In genomic region chr17:76738468-76738850, GRCh38 we compare ENCODE assay signal across 8 cellular contexts. TPM values are rescaled to one million over a fixed set of nuclear protein-coding genes. Genes with fewer than 3 reads are reported as not detected.
DNase-seq lines count a peak whose midpoint lies in the region; ATAC-seq, FAIRE-seq and TF ChIP-seq lines count a peak whose summit lies in the region.

No MANE protein-coding gene starts in this region.

- no peak overlapping the region for H2AFZ ChIP-seq in K562 (ENCODE audit: low read depth, low read length)

- peak overlapping the region; percentile 90 for H3K4me2 ChIP-seq in A549
- H3K4me2 ChIP-seq in K562 (ENCODE audit: insufficient read depth, low read length) = peak overlapping the region; percentile 88
- peak overlapping the region; percentile 12 for H3K4me2 ChIP-seq in mesendoderm (ENCODE audit: low read length)

- TF ChIP-seq CTCF in A549 (IDR thresholded peaks at IDR 0.05) (no peak), HFFc6 (IDR thresholded peaks at IDR 0.05) (no peak), K562 (IDR thresholded peaks at IDR 0.05 in 2 of 3, conservative IDR thresholded peaks at IDR 0.05 in 1 of 3; ENCODE audit: insufficient read depth in 2 of 3, low read depth in 1 of 3, low read length in 3 of 3) (no peak)

- H2BK5ac ChIP-seq in mesendoderm (ENCODE audit: low read length) = no peak overlapping the region

- in situ Hi-C loops in K562 (cut with MboI) = no loop called here

- H3K4me1 ChIP-seq in A549 = peaks cover 25% of the 10 kb centered on the region
- peaks cover 5 to 18% of the 10 kb centered on the region in 2 experiments for H3K4me1 ChIP-seq in K562 (replicated peaks in 1 of 2; ENCODE audit: control insufficient read depth in 2 of 2, insufficient read depth in 2 of 2, low read length in 2 of 2)
- peaks cover 4% of the 10 kb centered on the region for H3K4me1 ChIP-seq in mesendoderm (ENCODE audit: control insufficient read depth, low read depth, low read length)

- H3K23ac ChIP-seq in mesendoderm (ENCODE audit: low read length) = no peak overlapping the region

- H4K8ac ChIP-seq in mesendoderm (ENCODE audit: low read depth, low read length) = no peak overlapping the region

- intact Hi-C loops in K562 (cut with micrococcal nuclease) = no loop called here

- peaks cover 28% of the 10 kb centered on the region for H4K20me1 ChIP-seq in K562 (replicated peaks; ENCODE audit: control insufficient read depth, insufficient read depth, low read length)

- H2BK15ac ChIP-seq in mesendoderm (replicated peaks; ENCODE audit: low read depth) = no peak overlapping the region

- no peaks in the 10 kb centered on the region for H3K9me1 ChIP-seq in K562 (ENCODE audit: control insufficient read depth, insufficient read depth, low read length)

- TF ChIP-seq EP300 in A549 (IDR thresholded peaks at IDR 0.05) = no peak
- TF ChIP-seq EP300 in K562 (IDR thresholded peaks at IDR 0.05; ENCODE audit: low read length) = no peak

- H3K9me3 Mint-ChIP-seq in HFFc6 = no peaks in the 10 kb centered on the region

- no peak overlapping the region for H3K4ac ChIP-seq in mesendoderm (ENCODE audit: low read depth, low read length)

- BruUV-seq in K562 (replicated peaks; lab: Mats Ljungman, UMichigan) = no TSS peak

- no peak for FAIRE-seq in A549 (lab: Jason Lieb, UNC)
- no peak for FAIRE-seq in K562 (lab: Jason Lieb, UNC)

- no peak overlapping the region for H4K5ac ChIP-seq in mesendoderm (ENCODE audit: low read length)

- H3K4me1 Mint-ChIP-seq in HFFc6 (ENCODE audit: low read depth) = peaks cover 43% of the 10 kb centered on the region

- CTCF ChIA-PET in A549 (lab: Yijun Ruan, JAX) (interaction anchor here (1.2 to 2.8 kb wide), 6 partner anchors 11 to 349 kb away, joined by 3 to 9 read pairs (median 5); partner anchors contain the start of genes METTL23 and MGAT5B), K562 (lab: Yijun Ruan, JAX; ENCODE audit: low intra/inter-chr PET ratio) (no interaction called here)

- TF ChIP-seq RAD21 in A549 (conservative IDR thresholded peaks at IDR 0.05 in 1 of 2, IDR thresholded peaks at IDR 0.05 in 1 of 2) (no peak), K562 (CRISPR knock-in tag; conservative IDR thresholded peaks at IDR 0.05 in 1 of 2, IDR thresholded peaks at IDR 0.05 in 1 of 2) (no peak)

- H3K79me2 ChIP-seq in K562 (ENCODE audit: control insufficient read depth, insufficient read depth, low read length) = peaks cover 68% of the 10 kb centered on the region
- peaks cover 35% of the 10 kb centered on the region for H3K79me2 ChIP-seq in mesendoderm (ENCODE audit: control insufficient read depth, insufficient read depth, low read length)

- peaks cover 35% of the 10 kb centered on the region for H3K36me3 Mint-ChIP-seq in HFFc6 (ENCODE audit: low read depth)

- H3K9me3 ChIP-seq in A549 (no peaks in the 10 kb centered on the region), K562 (replicated peaks; ENCODE audit: control insufficient read depth, insufficient read depth, low read depth, low read length) (no peaks in the 10 kb centered on the region)

- no peak overlapping the region for H2BK120ac ChIP-seq in mesendoderm (ENCODE audit: low read depth, low read length)

- 3% methylated on average over 7 of the region's 7 CpGs for whole genome bisulfite sequencing in A549 (ENCODE audit: missing lambda C conversion rate)
- WGBS in K562 (ENCODE audit: insufficient coverage, low coverage, missing lambda C conversion rate) = 0% methylated on average over 7 of the region's 7 CpGs
- no CpG with 5 or more reads among the region's 7 CpGs for WGBS in mesendoderm (ENCODE audit: extremely low coverage, insufficient coverage, low lambda C conversion rate)

- H3K9ac ChIP-seq in K562 (ENCODE audit: insufficient read depth in 1 of 2, low read depth in 2 of 2, low read length in 2 of 2) = peak overlapping the region; percentile 95 to 99
- peak overlapping the region; percentile 91 for H3K9ac ChIP-seq in mesendoderm (ENCODE audit: low read length)

- H3K4me3 ChIP-seq in A549 (peak overlapping the region; percentile 95), K562 (peak overlapping the region; percentile 64), mesendoderm (ENCODE audit: low read length) (peak overlapping the region; percentile 83)

- H3K18ac ChIP-seq in mesendoderm (ENCODE audit: low read length) = peak overlapping the region; percentile 82

- H2AK5ac ChIP-seq in mesendoderm (ENCODE audit: low read length) = no peak overlapping the region

- H3K27me3 ChIP-seq in K562 (ENCODE audit: control insufficient read depth in 2 of 2, insufficient read depth in 2 of 2, low read length in 2 of 2) (no peaks in the 10 kb centered on the region), mesendoderm (ENCODE audit: insufficient read depth, low read length, poor library complexity) (no peaks in the 10 kb centered on the region)

- POLR2A ChIA-PET in A549 (lab: Yijun Ruan, JAX) = interaction anchor here (1.0 to 1.1 kb wide), 4 partner anchors 11 to 181 kb away, joined by 3 to 8 read pairs (median 4); partner anchors contain the start of genes JMJD6 and METTL23
- POLR2A ChIA-PET in K562 (lab: Yijun Ruan, JAX) = interaction anchor here (0.8 to 8.5 kb wide), 8 partner anchors 10 to 1673 kb away, joined by 3 to 75 read pairs (median 14); partner anchors contain the start of genes JMJD6 and METTL23

- ATAC-seq in A549 (no peak), K562 (no peak), GM21737 (IDR thresholded peaks at IDR 0.05; ENCODE audit: unreplicated experiment) (no peak)

- TF ChIP-seq POLR2A in A549 (IDR thresholded peaks at IDR 0.05; ENCODE audit: low read length) = no peak
- TF ChIP-seq POLR2A in K562 (conservative IDR thresholded peaks at IDR 0.05) = no peak

- H3K56ac ChIP-seq in mesendoderm (ENCODE audit: low read length) = peak overlapping the region; percentile 93

- peak overlapping the region; percentile 96 for H3K4me3 Mint-ChIP-seq in HFFc6

- peaks cover 2% of the 10 kb centered on the region for H3K79me1 ChIP-seq in mesendoderm (ENCODE audit: low read length)

- DNase-seq in A549 (ENCODE audit: low read depth in 1 of 2, low spot score in 1 of 2) = no peak
- no peak for DNase-seq in HFFc6
- DNase-seq in K562 (ENCODE audit: extremely low read depth in 1 of 4, low spot score in 3 of 4) = peak in 1 of 4 experiments; percentile 20
- DNase-seq in mesendoderm = no peak
- no peak for DNase-seq in H4 (ENCODE audit: low spot score)
- no peak for DNase-seq in NCI-H345 treated with DMSO at 0.1 percent for 48 hours (lab: John Stamatoyannopoulos, UW; ENCODE audit: unreplicated experiment)
- no peak for DNase-seq in NCI-H1105 (lab: John Stamatoyannopoulos, UW)

- peak overlapping the region; percentile 90 to 97 for H3K27ac ChIP-seq in A549
- peak overlapping the region; percentile 99 for H3K27ac ChIP-seq in K562 (ENCODE audit: extremely low read depth, low read depth, low read length)
- no peak overlapping the region for H3K27ac ChIP-seq in mesendoderm (ENCODE audit: low read depth, low read length)

- H3K27me3 Mint-ChIP-seq in HFFc6 (ENCODE audit: insufficient read depth) = peaks cover 15% of the 10 kb centered on the region

- H3K36me3 ChIP-seq in K562 (ENCODE audit: control insufficient read depth, insufficient read depth, low read length) (peaks cover 50% of the 10 kb centered on the region), mesendoderm (ENCODE audit: control insufficient read depth, insufficient read depth, low read length) (peaks cover 15% of the 10 kb centered on the region)

- H3K27ac Mint-ChIP-seq in HFFc6 = peak overlapping the region; percentile 98

RNA-seq across cellular contexts. Expression of gene MFSD11, which starts 0.5 kb away (rescaled TPM):
- polyA plus RNA-seq in A549 (2011; rRNA removed) (26.0 and 30.0 TPM in 2 replicates), A549 (2017; fragmentation: RNase III; extraction: RNeasy Plus Mini Kit Qiagen cat#74134 plus additional on column Dnase treatment) (17.4 to 18.2 TPM (median 17.5 TPM) in 3 replicates), K562 (2011; rRNA removed) (23.7 and 24.4 TPM in 2 replicates), K562 (2014; fragmentation: Illumina TruSeq; extraction: Trizol) (15.0 and 17.9 TPM in 2 replicates), K562 (2014; fragmentation: Nextera tagmentation; extraction: Ambion mirVana) (10 to 100 TPM; 14.4 to 19.7 TPM), K562 (2014; rRNA removed) (19.9 and 22.8 TPM in 2 replicates)
- polyA plus RNA-seq in A549 (2012; cell fraction: cytosol; rRNA removed) = 11.3 and 13.8 TPM in 2 replicates
- polyA plus RNA-seq in A549 (2012; cell fraction: nucleus; rRNA removed) = 22.0 and 27.9 TPM in 2 replicates
- polyA minus RNA-seq in A549 (2011; rRNA and poly(A)+ RNA removed) = 19.6 and 24.8 TPM in 2 replicates
- total RNA-seq in HFFc6 (2021; fragmentation: NEBNext Ultra II Directional; extraction: Animal tissue kit (Norgen Biotek cat#: 25700)) = 10 to 100 TPM; 16.1 to 23.4 (median 20.7) TPM
- total RNA-seq in K562 (2011; cell fraction: chromatin; rRNA removed; ENCODE audit: low replicate concordance) = 145 and 147 TPM in 2 replicates
- 84.1 and 87.6 TPM in 2 replicates for total RNA-seq in K562 (2011; cell fraction: nucleolus; rRNA removed)
- total RNA-seq in K562 (2011; cell fraction: nucleoplasm; rRNA removed) = 125 and 138 TPM in 2 replicates
- total RNA-seq in K562 (2014; rRNA removed) (15.5 and 25.6 TPM in 2 replicates), K562 (2014; rRNA removed; fragmentation: Illumina TruSeq; extraction: Trizol) (20.9 and 21.8 TPM in 2 replicates), K562 (2015; rRNA removed; fragmentation: Illumina TruSeq; extraction: Trizol) (21.6 and 24.1 TPM in 2 replicates), K562 (2021) (24.5 and 26.2 TPM in 2 replicates)
- 20.6 and 23.7 TPM in 2 replicates for polyA plus RNA-seq in K562 (2011; cell fraction: cytosol; rRNA removed)
- 57.8 and 68.3 TPM in 2 replicates for polyA plus RNA-seq in K562 (2011; cell fraction: nucleus; rRNA removed)
- 21.9 and 28.2 TPM in 2 replicates for polyA plus RNA-seq in K562 (2012)
- 30.5 and 35.7 TPM in 2 replicates for polyA minus RNA-seq in K562 (2011; rRNA and poly(A)+ RNA removed)
- 16.4 and 22.1 TPM in 2 replicates for polyA minus RNA-seq in K562 (2011; cell fraction: cytosol; rRNA and poly(A)+ RNA removed)
- polyA minus RNA-seq in K562 (2011; cell fraction: nucleus; rRNA and poly(A)+ RNA removed) = 30.6 and 40.5 TPM in 2 replicates
- 13.5 TPM for polyA plus RNA-seq in mesendoderm (2013, experiment 1 of 2)
- 14.5 TPM for polyA plus RNA-seq in mesendoderm (2013, experiment 2 of 2)
- 33.5 and 36.7 TPM in 2 replicates for total RNA-seq in H4 (2014; rRNA removed; shearing (Covaris generic))

RNA-seq across cellular contexts. Expression of gene SRSF2, which starts 1.3 kb away (rescaled TPM):
- polyA plus RNA-seq in A549 (2011; rRNA removed) = 348 and 412 TPM in 2 replicates
- 457 and 705 TPM in 2 replicates for polyA plus RNA-seq in A549 (2012; cell fraction: cytosol; rRNA removed)
- polyA plus RNA-seq in A549 (2012; cell fraction: nucleus; rRNA removed) = 1,115 and 2,236 TPM in 2 replicates
- 338 to 342 TPM (median 340 TPM) in 3 replicates for polyA plus RNA-seq in A549 (2017; fragmentation: RNase III; extraction: RNeasy Plus Mini Kit Qiagen cat#74134 plus additional on column Dnase treatment)
- polyA minus RNA-seq in A549 (2011; rRNA and poly(A)+ RNA removed) = 111 and 119 TPM in 2 replicates
- total RNA-seq in HFFc6 (2021; fragmentation: NEBNext Ultra II Directional; extraction: Animal tissue kit (Norgen Biotek cat#: 25700)) = 100 to 1,000 TPM; 179 to 220 (median 215) TPM
- 541 and 860 TPM in 2 replicates for total RNA-seq in K562 (2011; cell fraction: chromatin; rRNA removed; ENCODE audit: low replicate concordance)
- 738 and 811 TPM in 2 replicates for total RNA-seq in K562 (2011; cell fraction: nucleolus; rRNA removed)
- 625 and 722 TPM in 2 replicates for total RNA-seq in K562 (2011; cell fraction: nucleoplasm; rRNA removed)
- total RNA-seq in K562 (2014; rRNA removed) = 583 and 1,185 TPM in 2 replicates
- total RNA-seq in K562 (2014; rRNA removed; fragmentation: Illumina TruSeq; extraction: Trizol) = 261 and 276 TPM in 2 replicates
- 339 and 353 TPM in 2 replicates for total RNA-seq in K562 (2015; rRNA removed; fragmentation: Illumina TruSeq; extraction: Trizol)
- total RNA-seq in K562 (2021) = 499 and 569 TPM in 2 replicates
- 422 and 444 TPM in 2 replicates for polyA plus RNA-seq in K562 (2011; rRNA removed)
- 268 and 523 TPM in 2 replicates for polyA plus RNA-seq in K562 (2011; cell fraction: cytosol; rRNA removed)
- polyA plus RNA-seq in K562 (2011; cell fraction: nucleus; rRNA removed) = 1,783 and 2,637 TPM in 2 replicates
- polyA plus RNA-seq in K562 (2012) = 310 and 372 TPM in 2 replicates
- polyA plus RNA-seq in K562 (2014; fragmentation: Illumina TruSeq; extraction: Trizol) = 379 and 393 TPM in 2 replicates
- polyA plus RNA-seq in K562 (2014; fragmentation: Nextera tagmentation; extraction: Ambion mirVana) = 100 to 1,000 TPM; 161 to 186 TPM
- 579 and 682 TPM in 2 replicates for polyA plus RNA-seq in K562 (2014; rRNA removed)
- polyA minus RNA-seq in K562 (2011; rRNA and poly(A)+ RNA removed) = 180 and 185 TPM in 2 replicates
- 370 and 404 TPM in 2 replicates for polyA minus RNA-seq in K562 (2011; cell fraction: cytosol; rRNA and poly(A)+ RNA removed)
- polyA minus RNA-seq in K562 (2011; cell fraction: nucleus; rRNA and poly(A)+ RNA removed) = 793 and 922 TPM in 2 replicates
- polyA plus RNA-seq in mesendoderm (2013, experiment 1 of 2) = 501 TPM
- 494 TPM for polyA plus RNA-seq in mesendoderm (2013, experiment 2 of 2)
- total RNA-seq in H4 (2014; rRNA removed; shearing (Covaris generic)) = 225 and 330 TPM in 2 replicates

RNA-seq across cellular contexts. Expression of gene METTL23, which starts 11.8 kb away (rescaled TPM):
- polyA plus RNA-seq in A549 (2011; rRNA removed) (120 and 138 TPM in 2 replicates), A549 (2017; fragmentation: RNase III; extraction: RNeasy Plus Mini Kit Qiagen cat#74134 plus additional on column Dnase treatment) (64.6 to 67.2 TPM (median 64.9 TPM) in 3 replicates), K562 (2011; rRNA removed) (56.7 and 67.3 TPM in 2 replicates), K562 (2014; fragmentation: Illumina TruSeq; extraction: Trizol) (41.6 and 44.1 TPM in 2 replicates), K562 (2014; fragmentation: Nextera tagmentation; extraction: Ambion mirVana) (10 to 100 TPM; 42.2 to 46.1 TPM), K562 (2014; rRNA removed) (46.6 and 58.5 TPM in 2 replicates)
- polyA plus RNA-seq in A549 (2012; cell fraction: cytosol; rRNA removed) = 59.6 and 69.2 TPM in 2 replicates
- polyA plus RNA-seq in A549 (2012; cell fraction: nucleus; rRNA removed) = 52.8 and 61.7 TPM in 2 replicates
- polyA minus RNA-seq in A549 (2011; rRNA and poly(A)+ RNA removed) = 22.2 and 33.0 TPM in 2 replicates
- total RNA-seq in HFFc6 (2021; fragmentation: NEBNext Ultra II Directional; extraction: Animal tissue kit (Norgen Biotek cat#: 25700)) = 10 to 100 TPM; 30.1 to 32.8 (median 31.1) TPM
- total RNA-seq in K562 (2011; cell fraction: chromatin; rRNA removed; ENCODE audit: low replicate concordance) = 39.2 and 44.3 TPM in 2 replicates
- total RNA-seq in K562 (2011; cell fraction: nucleolus; rRNA removed) = 29.1 and 31.7 TPM in 2 replicates
- 28.7 and 31.7 TPM in 2 replicates for total RNA-seq in K562 (2011; cell fraction: nucleoplasm; rRNA removed)
- total RNA-seq in K562 (2014; rRNA removed) (29.4 and 32.9 TPM in 2 replicates), K562 (2014; rRNA removed; fragmentation: Illumina TruSeq; extraction: Trizol) (37.3 and 47.0 TPM in 2 replicates), K562 (2015; rRNA removed; fragmentation: Illumina TruSeq; extraction: Trizol) (24.1 and 29.5 TPM in 2 replicates), K562 (2021) (36.5 TPM in 2 replicates)
- 40.2 and 42.2 TPM in 2 replicates for polyA plus RNA-seq in K562 (2011; cell fraction: cytosol; rRNA removed)
- polyA plus RNA-seq in K562 (2011; cell fraction: nucleus; rRNA removed) = 39.8 and 45.6 TPM in 2 replicates
- polyA plus RNA-seq in K562 (2012) = 44.3 and 52.0 TPM in 2 replicates
- polyA minus RNA-seq in K562 (2011; rRNA and poly(A)+ RNA removed) = 29.0 and 31.8 TPM in 2 replicates
- 6.7 and 12.1 TPM in 2 replicates for polyA minus RNA-seq in K562 (2011; cell fraction: cytosol; rRNA and poly(A)+ RNA removed)
- 9.2 and 15.1 TPM in 2 replicates for polyA minus RNA-seq in K562 (2011; cell fraction: nucleus; rRNA and poly(A)+ RNA removed)
- polyA plus RNA-seq in mesendoderm (2013, experiment 1 of 2) = 20.6 TPM
- 20.7 TPM for polyA plus RNA-seq in mesendoderm (2013, experiment 2 of 2)
- 77.5 and 112 TPM in 2 replicates for total RNA-seq in H4 (2014; rRNA removed; shearing (Covaris generic))

RNA-seq across cellular contexts. Expression of gene JMJD6, which starts 12.1 kb away (rescaled TPM):
- 17.5 and 23.0 TPM in 2 replicates for polyA plus RNA-seq in A549 (2011; rRNA removed)
- 29.8 and 31.6 TPM in 2 replicates for polyA plus RNA-seq in A549 (2012; cell fraction: cytosol; rRNA removed)
- polyA plus RNA-seq in A549 (2012; cell fraction: nucleus; rRNA removed) = 38.6 and 43.7 TPM in 2 replicates
- polyA plus RNA-seq in A549 (2017; fragmentation: RNase III; extraction: RNeasy Plus Mini Kit Qiagen cat#74134 plus additional on column Dnase treatment) = 44.5 to 55.3 TPM (median 53.3 TPM) in 3 replicates
- 16.0 and 23.1 TPM in 2 replicates for polyA minus RNA-seq in A549 (2011; rRNA and poly(A)+ RNA removed)
- 10 to 100 TPM; 32.9 to 44.3 (median 37.3) TPM for total RNA-seq in HFFc6 (2021; fragmentation: NEBNext Ultra II Directional; extraction: Animal tissue kit (Norgen Biotek cat#: 25700))
- 39.0 and 102 TPM in 2 replicates for total RNA-seq in K562 (2011; cell fraction: chromatin; rRNA removed; ENCODE audit: low replicate concordance)
- 54.7 and 69.0 TPM in 2 replicates for total RNA-seq in K562 (2011; cell fraction: nucleolus; rRNA removed)
- total RNA-seq in K562 (2011; cell fraction: nucleoplasm; rRNA removed) = 46.6 and 49.9 TPM in 2 replicates
- total RNA-seq in K562 (2014; rRNA removed) = 40.2 and 40.7 TPM in 2 replicates
- 23.4 and 28.1 TPM in 2 replicates for total RNA-seq in K562 (2014; rRNA removed; fragmentation: Illumina TruSeq; extraction: Trizol)
- total RNA-seq in K562 (2015; rRNA removed; fragmentation: Illumina TruSeq; extraction: Trizol) = 37.4 and 38.5 TPM in 2 replicates
- total RNA-seq in K562 (2021) = 47.9 and 52.3 TPM in 2 replicates
- polyA plus RNA-seq in K562 (2011; rRNA removed) = 22.2 and 30.9 TPM in 2 replicates
- polyA plus RNA-seq in K562 (2011; cell fraction: cytosol; rRNA removed) = 25.7 and 30.0 TPM in 2 replicates
- polyA plus RNA-seq in K562 (2011; cell fraction: nucleus; rRNA removed) = 83.8 and 88.4 TPM in 2 replicates
- polyA plus RNA-seq in K562 (2012) = 50.5 and 52.4 TPM in 2 replicates
- polyA plus RNA-seq in K562 (2014; fragmentation: Illumina TruSeq; extraction: Trizol) = 36.5 and 38.2 TPM in 2 replicates
- polyA plus RNA-seq in K562 (2014; fragmentation: Nextera tagmentation; extraction: Ambion mirVana) = 10 to 100 TPM in 1 of 2 experiments, 1 to 10 TPM in 1; 2.5 to 10.5 TPM
- 36.3 and 40.9 TPM in 2 replicates for polyA plus RNA-seq in K562 (2014; rRNA removed)
- polyA minus RNA-seq in K562 (2011; rRNA and poly(A)+ RNA removed) = 13.2 and 15.1 TPM in 2 replicates
- 17.1 and 17.9 TPM in 2 replicates for polyA minus RNA-seq in K562 (2011; cell fraction: cytosol; rRNA and poly(A)+ RNA removed)
- polyA minus RNA-seq in K562 (2011; cell fraction: nucleus; rRNA and poly(A)+ RNA removed) = 12.0 and 22.5 TPM in 2 replicates
- 10.8 TPM for polyA plus RNA-seq in mesendoderm (2013, experiment 1 of 2)
- 11.3 TPM for polyA plus RNA-seq in mesendoderm (2013, experiment 2 of 2)
- total RNA-seq in H4 (2014; rRNA removed; shearing (Covaris generic)) = 29.3 and 33.4 TPM in 2 replicates

RNA-seq across cellular contexts. Expression of gene MXRA7, which starts 27.7 kb away (rescaled TPM):
- polyA plus RNA-seq in A549 (2011; rRNA removed) = 47.8 and 80.1 TPM in 2 replicates
- 23.0 and 30.3 TPM in 2 replicates for polyA plus RNA-seq in A549 (2012; cell fraction: cytosol; rRNA removed)
- polyA plus RNA-seq in A549 (2012; cell fraction: nucleus; rRNA removed) = 7.5 and 12.8 TPM in 2 replicates
- polyA plus RNA-seq in A549 (2017; fragmentation: RNase III; extraction: RNeasy Plus Mini Kit Qiagen cat#74134 plus additional on column Dnase treatment) = 48.6 to 59.2 TPM (median 57.2 TPM) in 3 replicates
- polyA minus RNA-seq in A549 (2011; rRNA and poly(A)+ RNA removed) = 20.3 and 22.2 TPM in 2 replicates
- 100 to 1,000 TPM; 180 to 259 (median 192) TPM for total RNA-seq in HFFc6 (2021; fragmentation: NEBNext Ultra II Directional; extraction: Animal tissue kit (Norgen Biotek cat#: 25700))
- 7.4 and 13.0 TPM in 2 replicates for total RNA-seq in K562 (2011; cell fraction: chromatin; rRNA removed; ENCODE audit: low replicate concordance)
- total RNA-seq in K562 (2011; cell fraction: nucleolus; rRNA removed) = 13.7 and 15.5 TPM in 2 replicates
- 17.9 and 28.3 TPM in 2 replicates for total RNA-seq in K562 (2011; cell fraction: nucleoplasm; rRNA removed)
- 14.1 and 17.1 TPM in 2 replicates for total RNA-seq in K562 (2014; rRNA removed)
- 17.8 and 18.9 TPM in 2 replicates for total RNA-seq in K562 (2014; rRNA removed; fragmentation: Illumina TruSeq; extraction: Trizol)
- total RNA-seq in K562 (2015; rRNA removed; fragmentation: Illumina TruSeq; extraction: Trizol) = 8.2 and 8.8 TPM in 2 replicates
- 12.8 and 14.3 TPM in 2 replicates for total RNA-seq in K562 (2021)
- polyA plus RNA-seq in K562 (2011; rRNA removed) = 36.8 and 38.4 TPM in 2 replicates
- 14.5 and 26.4 TPM in 2 replicates for polyA plus RNA-seq in K562 (2011; cell fraction: cytosol; rRNA removed)
- polyA plus RNA-seq in K562 (2011; cell fraction: nucleus; rRNA removed) = 17.3 and 17.5 TPM in 2 replicates
- 9.6 and 28.4 TPM in 2 replicates for polyA plus RNA-seq in K562 (2012)
- 24.4 and 25.0 TPM in 2 replicates for polyA plus RNA-seq in K562 (2014; fragmentation: Illumina TruSeq; extraction: Trizol)
- 1 to 10 TPM; 2.6 to 3.2 TPM for polyA plus RNA-seq in K562 (2014; fragmentation: Nextera tagmentation; extraction: Ambion mirVana)
- polyA plus RNA-seq in K562 (2014; rRNA removed) = 14.4 and 22.0 TPM in 2 replicates
- 15.4 and 21.1 TPM in 2 replicates for polyA minus RNA-seq in K562 (2011; rRNA and poly(A)+ RNA removed)
- polyA minus RNA-seq in K562 (2011; cell fraction: cytosol; rRNA and poly(A)+ RNA removed) = 13.4 and 15.8 TPM in 2 replicates
- 1.6 and 4.3 TPM in 2 replicates for polyA minus RNA-seq in K562 (2011; cell fraction: nucleus; rRNA and poly(A)+ RNA removed)
- 10.2 TPM for polyA plus RNA-seq in mesendoderm (2013, experiment 1 of 2)
- polyA plus RNA-seq in mesendoderm (2013, experiment 2 of 2) = 10.9 TPM
- 149 and 167 TPM in 2 replicates for total RNA-seq in H4 (2014; rRNA removed; shearing (Covaris generic))

Comparison
In these comparisons a context has a peak if more than half of its experiments do, and no peak if none do; other contexts are left out.
1. H3K4me2 ChIP-seq: peak in every context shown above with its lines; median percentile 90 in A549; 88 in K562; 12 in mesendoderm.